36 cellular contexts compared by ENCODE assay signal in the genomic region with DNA sequence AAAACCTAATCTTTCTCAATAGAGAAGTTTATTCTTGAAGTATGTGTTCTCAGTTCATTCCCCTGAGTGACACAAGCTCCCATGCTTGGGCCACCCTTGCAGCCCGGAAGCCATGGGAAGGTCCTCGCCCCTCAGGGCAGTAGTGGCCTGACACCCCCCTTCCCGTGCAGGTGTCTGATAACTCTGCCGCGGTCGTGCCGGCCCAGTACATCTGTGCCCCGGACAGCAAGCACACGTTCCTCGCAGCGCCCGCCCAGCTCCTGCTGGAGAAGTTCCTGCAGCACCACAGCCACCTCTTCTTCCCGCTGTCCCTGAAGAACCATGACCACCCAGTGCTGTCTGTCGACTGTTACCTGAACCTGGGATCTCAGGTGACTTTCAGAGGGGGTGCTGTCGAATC. TPM values are rescaled to one million over a fixed set of nuclear protein-coding genes. Genes with fewer than 3 reads are reported as not detected.
"Had no signal": no experiment of that assay in that cellular context is flagged by ENCODE, and none has a peak within 500 bp of the region (broad histone marks: within the 10 kb centered on the region; RNA-seq: fewer than 3 reads in every experiment).

No MANE protein-coding gene starts in this region.

- H3K27me3 ChIP-seq: brain microvascular endothelial cell, esophagus muscularis mucosa, gastrocnemius medialis had no signal

- H3K9me3 ChIP-seq: esophagus muscularis mucosa, gastrocnemius medialis had no signal

- DNase-seq: activated CD4-positive, alpha-beta memory T cell treated with anti-CD3 and anti-CD28 coated beads for 36 hours; activated CD4-positive, alpha-beta T cell treated with anti-CD3 and anti-CD28 coated beads for 36 hours; activated CD4-positive, alpha-beta T cell treated with anti-CD3 and anti-CD28 coated beads, Interleukin-2, amount 10 ng/mL, durations not matched to agents 24 days and 14 days; activated CD4-positive, CD25-positive, alpha-beta regulatory T cell; activated CD4-positive, CD25-positive, alpha-beta regulatory T cell treated with anti-CD3 and anti-CD28 coated beads, Interleukin-2, amount 50 U/mL, for 72 hours; activated CD8-positive, alpha-beta memory T cell treated with anti-CD3 and anti-CD28 coated beads, Interleukin-2, amount 10 ng/mL, durations not matched to agents 7 days and 5 days; activated CD8-positive, alpha-beta memory T cell treated with anti-CD3 and anti-CD28 coated beads, Interleukin-2, amount 50 U/mL, for 4 hours; activated CD8-positive, alpha-beta T cell treated with anti-CD3 and anti-CD28 coated beads, Interleukin-2, amount 10 ng/mL, durations not matched to agents 7 days and 5 days; activated effector memory CD4-positive, alpha-beta T cell treated with Interleukin-2 at 50 U/mL for 16 hours; activated gamma-delta T cell treated with Interleukin-2 at 50 U/mL for 16 hours; activated naive CD4-positive, alpha-beta T cell treated with anti-CD3 and anti-CD28 coated beads, Interleukin-2, amount 50 U/mL, for 16 hours; activated naive CD4-positive, alpha-beta T cell treated with Interleukin-2 at 50 U/mL for 16 hours; activated T-cell treated with anti-CD3 and anti-CD28 coated beads, Interleukin-2, amount 50 U/mL, for 1 hour; amniotic stem cell; anterior cingulate cortex; brain microvascular endothelial cell; dermis blood vessel endothelial cell; effector CD4-positive, alpha-beta T cell; effector memory CD8-positive, alpha-beta T cell; erythroblast; foreskin keratinocyte; gastrocnemius medialis; glutamatergic neuron; T-helper 1 cell; T-helper 17 cell; T1000 had no signal

- FAIRE-seq: astrocyte, bronchial epithelial cell had no signal

- H3K4me1 Mint-ChIP-seq: activated CD4-positive, alpha-beta T cell treated with anti-CD3 and anti-CD28 coated beads for 36 hours; activated CD4-positive, alpha-beta T cell treated with anti-CD3 and anti-CD28 coated beads, Interleukin-2, amount 10 ng/mL, durations not matched to agents 24 days and 14 days; activated CD8-positive, alpha-beta memory T cell treated with anti-CD3 and anti-CD28 coated beads, Interleukin-2, amount 10 ng/mL, durations not matched to agents 7 days and 5 days; activated T-helper 17 cell treated with anti-CD3 and anti-CD28 coated beads, Interleukin-2, amount 50 U/mL, for 72 hours; central memory CD8-positive, alpha-beta T cell had no signal

- H3K4me3 Mint-ChIP-seq: activated CD4-positive, alpha-beta memory T cell treated with anti-CD3 and anti-CD28 coated beads for 36 hours; activated CD4-positive, alpha-beta T cell treated with anti-CD3 and anti-CD28 coated beads for 36 hours; activated CD4-positive, alpha-beta T cell treated with anti-CD3 and anti-CD28 coated beads, Interleukin-2, amount 10 ng/mL, durations not matched to agents 24 days and 14 days; activated CD8-positive, alpha-beta memory T cell treated with anti-CD3 and anti-CD28 coated beads, Interleukin-2, amount 10 ng/mL, durations not matched to agents 7 days and 5 days; activated CD8-positive, alpha-beta T cell treated with anti-CD3 and anti-CD28 coated beads, Interleukin-2, amount 10 ng/mL, durations not matched to agents 7 days and 5 days; activated naive CD8-positive, alpha-beta T cell; activated T-helper 17 cell treated with anti-CD3 and anti-CD28 coated beads, Interleukin-2, amount 50 U/mL, for 72 hours; central memory CD8-positive, alpha-beta T cell; effector memory CD8-positive, alpha-beta T cell; T-helper 17 cell; T-helper 2 cell treated with Interferon-gamma antibody and Interleukin-4, amounts not matched to agents 5 μg/mL and 100 μg/mL, for 36 hours had no signal

- H3K4me1 ChIP-seq: esophagus muscularis mucosa, foreskin keratinocyte, gastrocnemius medialis had no signal

- H3K27me3 Mint-ChIP-seq: activated CD8-positive, alpha-beta memory T cell treated with anti-CD3 and anti-CD28 coated beads, Interleukin-2, amount 10 ng/mL, durations not matched to agents 7 days and 5 days had no signal

- H3K4me3 ChIP-seq: coronary artery, esophagus muscularis mucosa, gastrocnemius medialis had no signal

- H3K9me3 Mint-ChIP-seq: activated CD4-positive, alpha-beta memory T cell treated with anti-CD3 and anti-CD28 coated beads for 36 hours; activated CD4-positive, alpha-beta T cell treated with anti-CD3 and anti-CD28 coated beads, Interleukin-2, amount 10 ng/mL, durations not matched to agents 24 days and 14 days; activated T-helper 17 cell treated with anti-CD3 and anti-CD28 coated beads, Interleukin-2, amount 50 U/mL, for 72 hours; central memory CD8-positive, alpha-beta T cell; effector memory CD8-positive, alpha-beta T cell; T-helper 2 cell treated with Interferon-gamma antibody and Interleukin-4, amounts not matched to agents 5 μg/mL and 100 μg/mL, for 36 hours had no signal

- H3K27ac ChIP-seq: brain microvascular endothelial cell, coronary artery, esophagus muscularis mucosa, foreskin keratinocyte, gastrocnemius medialis had no signal

- H3K27ac Mint-ChIP-seq: activated CD4-positive, alpha-beta memory T cell treated with anti-CD3 and anti-CD28 coated beads for 36 hours; activated CD4-positive, alpha-beta T cell treated with anti-CD3 and anti-CD28 coated beads for 36 hours; activated CD4-positive, alpha-beta T cell treated with anti-CD3 and anti-CD28 coated beads, Interleukin-2, amount 10 ng/mL, durations not matched to agents 24 days and 14 days; activated CD8-positive, alpha-beta memory T cell treated with anti-CD3 and anti-CD28 coated beads, Interleukin-2, amount 10 ng/mL, durations not matched to agents 7 days and 5 days; activated CD8-positive, alpha-beta T cell treated with anti-CD3 and anti-CD28 coated beads, Interleukin-2, amount 10 ng/mL, durations not matched to agents 7 days and 5 days; activated naive CD8-positive, alpha-beta T cell; activated T-helper 17 cell treated with anti-CD3 and anti-CD28 coated beads, Interleukin-2, amount 50 U/mL, for 72 hours; effector memory CD8-positive, alpha-beta T cell; T-helper 17 cell; T-helper 2 cell treated with Interferon-gamma antibody and Interleukin-4, amounts not matched to agents 5 μg/mL and 100 μg/mL, for 36 hours had no signal

- ATAC-seq: activated CD4-positive, alpha-beta T cell treated with anti-CD3 and anti-CD28 coated beads for 36 hours; activated CD8-positive, alpha-beta memory T cell treated with anti-CD3 and anti-CD28 coated beads, Interleukin-2, amount 10 ng/mL, durations not matched to agents 7 days and 5 days; activated CD8-positive, alpha-beta T cell treated with anti-CD3 and anti-CD28 coated beads, Interleukin-2, amount 10 ng/mL, durations not matched to agents 7 days and 5 days; activated T-helper 17 cell treated with anti-CD3 and anti-CD28 coated beads, Interleukin-2, amount 50 U/mL, for 72 hours; effector memory CD8-positive, alpha-beta T cell; foreskin keratinocyte; gastrocnemius medialis; T-helper 17 cell had no signal

- H3K36me3 Mint-ChIP-seq: activated CD4-positive, alpha-beta memory T cell treated with anti-CD3 and anti-CD28 coated beads for 36 hours; activated CD8-positive, alpha-beta memory T cell treated with anti-CD3 and anti-CD28 coated beads, Interleukin-2, amount 10 ng/mL, durations not matched to agents 7 days and 5 days; activated naive CD8-positive, alpha-beta T cell had no signal

- H3K36me3 ChIP-seq: brain microvascular endothelial cell, gastrocnemius medialis had no signal

RNA-seq across cellular contexts. Expression of a gene that starts 32.4 kb away (rescaled TPM):
- total RNA-seq: activated CD4-positive, alpha-beta memory T cell treated with anti-CD3 and anti-CD28 coated beads for 36 hours; activated CD4-positive, alpha-beta T cell treated with anti-CD3 and anti-CD28 coated beads for 36 hours; activated CD4-positive, alpha-beta T cell treated with anti-CD3 and anti-CD28 coated beads, Interleukin-2, amount 10 ng/mL, durations not matched to agents 24 days and 14 days; activated CD8-positive, alpha-beta memory T cell treated with anti-CD3 and anti-CD28 coated beads for 36 hours; activated CD8-positive, alpha-beta memory T cell treated with anti-CD3 and anti-CD28 coated beads, Interleukin-2, amount 10 ng/mL, durations not matched to agents 7 days and 5 days; activated CD8-positive, alpha-beta T cell treated with anti-CD3 and anti-CD28 coated beads, Interleukin-2, amount 10 ng/mL, durations not matched to agents 7 days and 5 days; activated T-helper 17 cell treated with anti-CD3 and anti-CD28 coated beads, Interleukin-2, amount 50 U/mL, for 72 hours; astrocyte; bronchial epithelial cell; cardiac septum; dermis blood vessel endothelial cell; esophagus muscularis mucosa; foreskin keratinocyte; T-helper 17 cell had no signal
- polyA plus RNA-seq: foreskin keratinocyte had no signal
